In genomic region chr7:28981282-28981555, GRCh38 we compare ENCODE assay signal across 18 cellular contexts.
"Had no signal": no experiment of that assay in that cellular context is flagged by ENCODE, and none has a peak within 500 bp of the region (broad histone marks: within the 10 kb centered on the region; RNA-seq: fewer than 3 reads in every experiment).

No MANE protein-coding gene starts in this region.

- H3K4me3 Mint-ChIP-seq: activated CD8-positive, alpha-beta T cell treated with anti-CD3 and anti-CD28 coated beads, Interleukin-2, amount 10 ng/mL, durations not matched to agents 7 days and 5 days; activated naive CD8-positive, alpha-beta T cell treated with anti-CD3 and anti-CD28 coated beads for 36 hours; activated T-helper 1 cell treated with anti-CD3 and anti-CD28 coated beads, Interleukin-12 subunit alpha, Interleukin-12 subunit beta, Interleukin-2, Interleukin-4 antibody, amounts not matched to agents 30 ng/mL and 10 ng/mL and 1 ng/mL, durations not matched to agents 14 hours and 24 hours and 36 hours; endodermal cell; naive B cell; neural crest cell; stimulated activated naive B cell treated with anti-CD40 and anti-IgM and Interleukin-4, amounts not matched to agents 10 μg/mL and 1 μg/mL and 100 μg/mL, for 72 hours; type B pancreatic cell had no signal

- H3K27me3 Mint-ChIP-seq: type B pancreatic cell had no signal

- DNase-seq: activated CD4-positive, alpha-beta T cell treated with anti-CD3 and anti-CD28 coated beads for 1 hour; activated CD4-positive, alpha-beta T cell treated with anti-CD3 and anti-CD28 coated beads, Interleukin-2, amount 50 U/mL, for 1 hour; activated CD8-positive, alpha-beta T cell treated with anti-CD3 and anti-CD28 coated beads, Interleukin-2, amount 10 ng/mL, durations not matched to agents 7 days and 5 days; activated naive CD8-positive, alpha-beta T cell treated with anti-CD3 and anti-CD28 coated beads for 36 hours; cerebellar nuclear complex; cortex of kidney; endodermal cell; kidney glomerular epithelial cell; mucosa of descending colon; naive B cell; occipital lobe; right lobe of liver; stimulated activated naive B cell treated with anti-CD40 and anti-IgM and Interleukin-4, amounts not matched to agents 10 μg/mL and 1 μg/mL and 100 μg/mL, for 72 hours; T-helper 1 cell; testis had no signal

- H3K27ac Mint-ChIP-seq: activated CD8-positive, alpha-beta T cell treated with anti-CD3 and anti-CD28 coated beads, Interleukin-2, amount 10 ng/mL, durations not matched to agents 7 days and 5 days; activated naive CD8-positive, alpha-beta T cell treated with anti-CD3 and anti-CD28 coated beads for 36 hours; activated T-helper 1 cell treated with anti-CD3 and anti-CD28 coated beads, Interleukin-12 subunit alpha, Interleukin-12 subunit beta, Interleukin-2, Interleukin-4 antibody, amounts not matched to agents 30 ng/mL and 10 ng/mL and 1 ng/mL, durations not matched to agents 14 hours and 24 hours and 36 hours; endodermal cell; naive B cell; stimulated activated naive B cell treated with anti-CD40 and anti-IgM and Interleukin-4, amounts not matched to agents 10 μg/mL and 1 μg/mL and 100 μg/mL, for 72 hours; type B pancreatic cell had no signal

- H3K9me3 Mint-ChIP-seq: activated naive CD8-positive, alpha-beta T cell treated with anti-CD3 and anti-CD28 coated beads for 36 hours; activated T-helper 1 cell treated with anti-CD3 and anti-CD28 coated beads, Interleukin-12 subunit alpha, Interleukin-12 subunit beta, Interleukin-2, Interleukin-4 antibody, amounts not matched to agents 30 ng/mL and 10 ng/mL and 1 ng/mL, durations not matched to agents 14 hours and 24 hours and 36 hours; endodermal cell; naive B cell; stimulated activated naive B cell treated with anti-CD40 and anti-IgM and Interleukin-4, amounts not matched to agents 10 μg/mL and 1 μg/mL and 100 μg/mL, for 72 hours had no signal

- H3K36me3 Mint-ChIP-seq: activated naive CD8-positive, alpha-beta T cell treated with anti-CD3 and anti-CD28 coated beads for 36 hours; naive B cell; stimulated activated naive B cell treated with anti-CD40 and anti-IgM and Interleukin-4, amounts not matched to agents 10 μg/mL and 1 μg/mL and 100 μg/mL, for 72 hours had no signal

- H3K4me1 Mint-ChIP-seq: activated naive CD8-positive, alpha-beta T cell treated with anti-CD3 and anti-CD28 coated beads for 36 hours; naive B cell; stimulated activated naive B cell treated with anti-CD40 and anti-IgM and Interleukin-4, amounts not matched to agents 10 μg/mL and 1 μg/mL and 100 μg/mL, for 72 hours had no signal
